Comparison of ENCODE assay signal across 13 cellular contexts in genomic region chr3:58429657-58430056, GRCh38. TPM values are rescaled to one million over a fixed set of nuclear protein-coding genes. Genes with fewer than 3 reads are reported as not detected.
DNase-seq lines count a peak whose midpoint lies in the region; ATAC-seq, FAIRE-seq and TF ChIP-seq lines count a peak whose summit lies in the region.
"Had no signal": no experiment of that assay in that cellular context is flagged by ENCODE, and none has a peak within 500 bp of the region (broad histone marks: within the 10 kb centered on the region; RNA-seq: fewer than 3 reads in every experiment).

No MANE protein-coding gene starts in this region.

- DNase-seq in GM13976 (ENCODE audit: low spot score) (peak; percentile 52), fibroblast of peridontal ligament (ENCODE audit: extremely low read depth) (peak; percentile 74), HEK293T (ENCODE audit: extremely low spot score) (no peak), H54 (ENCODE audit: insufficient read length, low spot score) (no peak), dermis blood vessel endothelial cell (no peak)
- no peak for DNase-seq in activated naive CD8-positive, alpha-beta T cell treated with anti-CD3 and anti-CD28 coated beads for 36 hours
- DNase-seq: activated naive CD4-positive, alpha-beta T cell treated with anti-CD3 and anti-CD28 coated beads, Interleukin-2, amount 10 ng/mL, durations not matched to agents 7 days and 5 days; COR-L47; effector CD8-positive, alpha-beta T cell; NCI-H187; stimulated activated CD8-positive, alpha-beta memory T cell treated with anti-CD3 and anti-CD28 coated beads, Interleukin-4, amount 100 ng/mL, for 48 hours had no signal

- H3K36me3 Mint-ChIP-seq in activated naive CD8-positive, alpha-beta T cell treated with anti-CD3 and anti-CD28 coated beads for 36 hours: peaks cover 6% of the 10 kb centered on the region

- CTCF ChIA-PET in HEK293T (lab: Yijun Ruan, JAX): no interaction called here

- no peak for TF ChIP-seq POLR2A in H54 (IDR thresholded peaks at IDR 0.05; ENCODE audit: low read depth, low read length)

- no peak overlapping the region for H3K4me3 Mint-ChIP-seq in activated naive CD8-positive, alpha-beta T cell treated with anti-CD3 and anti-CD28 coated beads for 36 hours
- H3K4me3 Mint-ChIP-seq: activated naive CD4-positive, alpha-beta T cell treated with anti-CD3 and anti-CD28 coated beads, Interleukin-2, amount 10 ng/mL, durations not matched to agents 7 days and 5 days had no signal

- H3K27me3 Mint-ChIP-seq in activated naive CD8-positive, alpha-beta T cell treated with anti-CD3 and anti-CD28 coated beads for 36 hours: no peaks in the 10 kb centered on the region
- H3K27me3 Mint-ChIP-seq: activated naive CD4-positive, alpha-beta T cell treated with anti-CD3 and anti-CD28 coated beads, Interleukin-2, amount 10 ng/mL, durations not matched to agents 7 days and 5 days had no signal

- H3K9me3 Mint-ChIP-seq in activated naive CD8-positive, alpha-beta T cell treated with anti-CD3 and anti-CD28 coated beads for 36 hours: peaks cover 1% of the 10 kb centered on the region
- H3K9me3 Mint-ChIP-seq: activated naive CD4-positive, alpha-beta T cell treated with anti-CD3 and anti-CD28 coated beads, Interleukin-2, amount 10 ng/mL, durations not matched to agents 7 days and 5 days had no signal

- in situ Hi-C loops in GM13976 (cut with MboI; ENCODE audit: low sequenced_read_pairs, unreplicated experiment): no loop called here

- no peak for TF ChIP-seq CTCF in GM13976 (IDR thresholded peaks at IDR 0.05; ENCODE audit: borderline replicate concordance, control extremely low read depth, extremely low read depth, insufficient read depth, missing control alignments)

- H3K4me1 Mint-ChIP-seq in activated naive CD8-positive, alpha-beta T cell treated with anti-CD3 and anti-CD28 coated beads for 36 hours: peaks cover 23% of the 10 kb centered on the region

- no peak overlapping the region for H3K27ac Mint-ChIP-seq in activated naive CD8-positive, alpha-beta T cell treated with anti-CD3 and anti-CD28 coated beads for 36 hours
- H3K27ac Mint-ChIP-seq: activated naive CD4-positive, alpha-beta T cell treated with anti-CD3 and anti-CD28 coated beads, Interleukin-2, amount 10 ng/mL, durations not matched to agents 7 days and 5 days had no signal

- ATAC-seq in GM21515 (IDR thresholded peaks at IDR 0.05; ENCODE audit: unreplicated experiment): peak; percentile 49
- peak; percentile 34 for ATAC-seq in HG03159 (IDR thresholded peaks at IDR 0.05; ENCODE audit: unreplicated experiment)

- no peak for FAIRE-seq in H54 (lab: Jason Lieb, UNC)

- POLR2A ChIA-PET in HEK293T (lab: Yijun Ruan, JAX): no interaction called here

TF ChIP-seq in HEK293T, 16 proteins besides CTCF, POLR2A, EP300 and RAD21:
- no peak for TF ChIP-seq LEF1 (IDR thresholded peaks at IDR 0.05; ENCODE audit: borderline replicate concordance)
- TF ChIP-seq ARNT (IDR thresholded peaks at IDR 0.05): no peak
- no peak for TF ChIP-seq CTBP1 (IDR thresholded peaks at IDR 0.05; ENCODE audit: borderline replicate concordance)
- TF ChIP-seq, protein P1, sequence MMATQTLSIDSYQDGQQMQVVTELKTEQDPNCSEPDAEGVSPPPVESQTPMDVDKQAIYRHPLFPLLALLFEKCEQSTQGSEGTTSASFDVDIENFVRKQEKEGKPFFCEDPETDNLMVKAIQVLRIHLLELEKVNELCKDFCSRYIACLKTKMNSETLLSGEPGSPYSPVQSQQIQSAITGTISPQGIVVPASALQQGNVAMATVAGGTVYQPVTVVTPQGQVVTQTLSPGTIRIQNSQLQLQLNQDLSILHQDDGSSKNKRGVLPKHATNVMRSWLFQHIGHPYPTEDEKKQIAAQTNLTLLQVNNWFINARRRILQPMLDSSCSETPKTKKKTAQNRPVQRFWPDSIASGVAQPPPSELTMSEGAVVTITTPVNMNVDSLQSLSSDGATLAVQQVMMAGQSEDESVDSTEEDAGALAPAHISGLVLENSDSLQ (IDR thresholded peaks at IDR 0.05): no peak
- no peak for TF ChIP-seq ZNF384 (IDR thresholded peaks at IDR 0.05)

RNA-seq across cellular contexts. Expression of gene PDHB, which starts 4.0 kb away (rescaled TPM):
- total RNA-seq in dermis blood vessel endothelial cell: 130 and 135 TPM in 2 replicates
- total RNA-seq in activated naive CD8-positive, alpha-beta T cell treated with anti-CD3 and anti-CD28 coated beads for 36 hours: 10 to 100 TPM; 64.6 to 65.3 TPM

Comparison
In these comparisons a context has a peak if more than half of its experiments do, and no peak if none do; other contexts are left out.
1. DNase-seq: peak in GM13976 (single experiment) and fibroblast of peridontal ligament (single experiment); none in HEK293T (single experiment), H54 (single experiment), dermis blood vessel endothelial cell (single experiment) and activated naive CD8-positive, alpha-beta T cell treated with anti-CD3 and anti-CD28 coated beads for 36 hours (single experiment).